ENCODE assay signal across 10 cellular contexts in the genomic region with DNA sequence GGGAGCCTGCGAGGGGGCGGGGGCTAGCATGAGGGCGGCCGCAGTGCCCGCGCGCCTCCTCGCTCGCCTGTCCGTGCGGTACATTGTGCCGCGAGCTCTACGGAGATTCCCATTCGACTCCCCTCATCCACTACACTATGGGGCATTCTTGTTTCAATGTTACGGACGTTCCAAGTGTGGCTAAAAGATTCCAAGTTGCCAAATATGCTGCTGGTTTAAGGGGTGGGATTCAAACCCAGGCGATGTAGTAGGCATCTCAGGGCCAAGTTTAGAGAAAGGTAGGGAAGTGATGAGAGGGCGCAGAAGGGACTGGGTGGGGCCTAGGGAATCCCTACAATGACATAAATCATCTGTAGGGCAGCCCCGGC. TPM values are rescaled to one million over a fixed set of nuclear protein-coding genes. Genes with fewer than 3 reads are reported as not detected.
DNase-seq lines count a peak whose midpoint lies in the region; ATAC-seq and TF ChIP-seq lines count a peak whose summit lies in the region.
"Had no signal": no experiment of that assay in that cellular context is flagged by ENCODE, and none has a peak within 500 bp of the region (broad histone marks: within the 10 kb centered on the region; RNA-seq: fewer than 3 reads in every experiment).

No MANE protein-coding gene starts in this region.

- no peak overlapping the region for H4K8ac ChIP-seq in mesenchymal stem cell (ENCODE audit: low read length)

- ATAC-seq in naive thymus-derived CD8-positive, alpha-beta T cell = no peak
- ATAC-seq in aorta (ENCODE audit: low FRiP score) = no peak
- ATAC-seq in HG03135 (IDR thresholded peaks at IDR 0.05; ENCODE audit: unreplicated experiment) = no peak

- no peak overlapping the region for H3K18ac ChIP-seq in mesenchymal stem cell (ENCODE audit: low read depth in 1 of 2, low read length in 2 of 2)

- H3K4me2 ChIP-seq in mesenchymal stem cell (ENCODE audit: low read length, poor library complexity, severe bottlenecking) = no peak overlapping the region

- no peak overlapping the region for H3K4ac ChIP-seq in mesenchymal stem cell (ENCODE audit: low read depth in 1 of 2, low read length in 2 of 2)

- intact Hi-C loops in dorsolateral prefrontal cortex (cut with DNase I) = no loop called here
- intact Hi-C loops in aorta (cut with DNase I) = no loop called here
- intact Hi-C loops in uterus (cut with DNase I; ENCODE audit: low total_unique reads) = no loop called here

- no peak overlapping the region for H2AFZ ChIP-seq in mesenchymal stem cell (ENCODE audit: low read depth, low read length)

- H3K9me3 Mint-ChIP-seq in naive thymus-derived CD8-positive, alpha-beta T cell = no peaks in the 10 kb centered on the region

- H3K27ac Mint-ChIP-seq in naive thymus-derived CD8-positive, alpha-beta T cell = no peak overlapping the region

- POLR2A ChIA-PET in naive thymus-derived CD8-positive, alpha-beta T cell (lab: Charles Lee) = interaction anchor here (0.6 kb wide), 1 partner anchor 679 kb away, joined by 6 read pairs; no protein-coding TSS in a partner anchor

- peak in 10 of 56 donors; percentile 9 to 49 (median 34) for TF ChIP-seq CTCF in dorsolateral prefrontal cortex (IDR thresholded peaks at IDR 0.05 in 54 of 56, conservative IDR thresholded peaks at IDR 0.05 in 2 of 56; ENCODE audit: low read depth in 1 of 56, partially characterized antibody in 56 of 56)
- no peak for TF ChIP-seq CTCF in uterus (IDR thresholded peaks at IDR 0.05)

- peak; percentile 45 for DNase-seq in COLO668 (lab: John Stamatoyannopoulos, UW; ENCODE audit: unreplicated experiment)
- DNase-seq in dorsolateral prefrontal cortex = no peak
- no peak for DNase-seq in naive thymus-derived CD8-positive, alpha-beta T cell
- DNase-seq in aorta = no peak
- no peak for DNase-seq in mesenchymal stem cell
- DNase-seq in uterus = no peak
- DNase-seq: sigmoid colon had no signal

- H3K27ac ChIP-seq in HUES64 (ENCODE audit: low read depth, low read length) (no peak overlapping the region), dorsolateral prefrontal cortex (no peak overlapping the region), aorta (ENCODE audit: low read depth in 1 of 2, low read length in 2 of 2) (no peak overlapping the region), mesenchymal stem cell (ENCODE audit: low read length, poor library complexity, severe bottlenecking) (no peak overlapping the region), uterus (no peak overlapping the region)
- H3K27ac ChIP-seq: sigmoid colon had no signal

- peak overlapping the region; percentile 0 to 82 (median 63) for H3K4me3 Mint-ChIP-seq in naive thymus-derived CD8-positive, alpha-beta T cell

- H3K4me3 ChIP-seq in HUES64 (ENCODE audit: low read length) (peak overlapping the region; percentile 57), dorsolateral prefrontal cortex (peak overlapping the region in 51 of 59 donors; percentile 10 to 64 (median 44)), aorta (ENCODE audit: low read length in 2 of 2) (no peak overlapping the region), mesenchymal stem cell (ENCODE audit: insufficient read depth in 1 of 2, low read depth in 1 of 2, low read length in 2 of 2) (no peak overlapping the region), uterus (no peak overlapping the region)

- H3K36me3 ChIP-seq in HUES64 (ENCODE audit: insufficient read depth, low read length) = no peaks in the 10 kb centered on the region
- H3K36me3 ChIP-seq in aorta (ENCODE audit: control insufficient read depth in 1 of 2, insufficient read depth in 2 of 2, low read length in 1 of 2) = no peaks in the 10 kb centered on the region
- no peaks in the 10 kb centered on the region for H3K36me3 ChIP-seq in mesenchymal stem cell (ENCODE audit: control insufficient read depth in 1 of 2, insufficient read depth in 2 of 2, low read depth in 1 of 2, low read length in 2 of 2)
- no peaks in the 10 kb centered on the region for H3K36me3 ChIP-seq in uterus
- H3K36me3 ChIP-seq: sigmoid colon had no signal

- 7% methylated on average over 20 of the region's 20 CpGs for WGBS in HUES64
- WGBS in aorta, 2 donors = 17 to 21% methylated on average over 13 to 20 of the region's 20 CpGs
- WGBS in mesenchymal stem cell = 8% methylated on average over 15 of the region's 20 CpGs

- no peak overlapping the region for H2BK15ac ChIP-seq in mesenchymal stem cell (ENCODE audit: low read depth, poor library complexity, severe bottlenecking)

- peaks cover 32 to 90% (median 76%) of the 10 kb centered on the region in 5 donors for H3K27me3 Mint-ChIP-seq in naive thymus-derived CD8-positive, alpha-beta T cell

- no peak overlapping the region for H2BK120ac ChIP-seq in mesenchymal stem cell (ENCODE audit: low read depth, low read length)

- H3K27me3 ChIP-seq in HUES64 (ENCODE audit: insufficient read depth, low read length) = peaks cover 93% of the 10 kb centered on the region
- H3K27me3 ChIP-seq in dorsolateral prefrontal cortex = peaks cover 0 to 71% (median 35%) of the 10 kb centered on the region in 45 donors
- H3K27me3 ChIP-seq in aorta (ENCODE audit: control insufficient read depth in 1 of 2, insufficient read depth in 2 of 2, low read length in 1 of 2) = no peaks in the 10 kb centered on the region
- H3K27me3 ChIP-seq in mesenchymal stem cell (ENCODE audit: control insufficient read depth in 1 of 2, insufficient read depth in 1 of 2, low read length in 2 of 2) = peaks cover 76 to 84% of the 10 kb centered on the region in 2 experiments
- peaks cover 19 to 33% of the 10 kb centered on the region in 2 donors for H3K27me3 ChIP-seq in uterus

- H3K36me3 Mint-ChIP-seq in naive thymus-derived CD8-positive, alpha-beta T cell = peaks cover 0 to 4% (median 0%) of the 10 kb centered on the region in 3 donors

- no peak overlapping the region for H3K9ac ChIP-seq in HUES64 (ENCODE audit: low read depth, low read length)
- H3K9ac ChIP-seq in mesenchymal stem cell (ENCODE audit: low read length) = no peak overlapping the region

- no peak overlapping the region for H3K23ac ChIP-seq in mesenchymal stem cell (ENCODE audit: low read length in 2 of 2)

- no peak overlapping the region for H2BK5ac ChIP-seq in mesenchymal stem cell (ENCODE audit: low read depth, low read length, poor library complexity, severe bottlenecking)

- no peak for TF ChIP-seq POLR2A in uterus (IDR thresholded peaks at IDR 0.05)

- H3K4me1 ChIP-seq in HUES64 (ENCODE audit: insufficient read depth, low read length) = peaks cover 17% of the 10 kb centered on the region; the same call in 1 of the 2 replicates
- no peaks in the 10 kb centered on the region for H3K4me1 ChIP-seq in aorta (ENCODE audit: control insufficient read depth in 1 of 2, insufficient read depth in 2 of 2, low read length in 2 of 2)
- H3K4me1 ChIP-seq in mesenchymal stem cell (ENCODE audit: control insufficient read depth, insufficient read depth, low read depth, low read length) = peaks cover 19% of the 10 kb centered on the region
- H3K4me1 ChIP-seq in uterus = peaks cover 0 to 18% of the 10 kb centered on the region in 2 donors

- no peak overlapping the region for H3K14ac ChIP-seq in mesenchymal stem cell (ENCODE audit: low read length in 2 of 2)

- no peak overlapping the region for H2BK12ac ChIP-seq in mesenchymal stem cell (ENCODE audit: low read length in 2 of 2)

- H2AK5ac ChIP-seq in mesenchymal stem cell (ENCODE audit: low read length, severe bottlenecking) = no peak overlapping the region

- H3K4me1 Mint-ChIP-seq in naive thymus-derived CD8-positive, alpha-beta T cell = peaks cover 9 to 23% (median 16%) of the 10 kb centered on the region in 4 donors

- H3K79me1 ChIP-seq in mesenchymal stem cell (replicated peaks; ENCODE audit: low read length, poor library complexity, severe bottlenecking) = no peaks in the 10 kb centered on the region

- no peaks in the 10 kb centered on the region for H3K9me3 ChIP-seq in HUES64 (ENCODE audit: insufficient read depth, low read depth, low read length)
- H3K9me3 ChIP-seq in aorta (ENCODE audit: control insufficient read depth, low read length) = no peaks in the 10 kb centered on the region
- peaks cover 3% of the 10 kb centered on the region for H3K9me3 ChIP-seq in mesenchymal stem cell (ENCODE audit: control insufficient read depth, low read length)
- H3K9me3 ChIP-seq in uterus = no peaks in the 10 kb centered on the region
- H3K9me3 ChIP-seq: sigmoid colon had no signal

- no peak overlapping the region for H4K91ac ChIP-seq in mesenchymal stem cell (ENCODE audit: low read length)

RNA-seq across cellular contexts. Expression of a gene that starts 10.0 kb away (rescaled TPM):
- polyA plus RNA-seq in HUES64 (2013, experiment 1 of 2) = not detected
- not detected for polyA plus RNA-seq in HUES64 (2013, experiment 2 of 2)
- total RNA-seq in dorsolateral prefrontal cortex (1 to 10 TPM in 65 of 120 experiments, under 1 TPM in 14, not detected in 41; 0.57 to 5.4 (median 1.4) TPM), aorta (not detected), uterus (not detected)
- not detected for total RNA-seq in naive thymus-derived CD8-positive, alpha-beta T cell
- polyA plus RNA-seq in naive thymus-derived CD8-positive, alpha-beta T cell = not detected
- polyA plus RNA-seq in aorta = not detected
- not detected for polyA plus RNA-seq in mesenchymal stem cell (2013, experiment 1 of 2)
- polyA plus RNA-seq in mesenchymal stem cell (2013, experiment 2 of 2) = not detected
- total RNA-seq: sigmoid colon; T-helper 1 cell treated with Interleukin-12 subunit alpha and Interleukin-12 subunit beta and Interleukin-4 antibody, amounts not matched to agents 30 ng/mL and 1 ng/mL, for 36 hours had no signal

RNA-seq across cellular contexts. Expression of a gene that starts 18.3 kb away (rescaled TPM):
- polyA plus RNA-seq in HUES64 (2013, experiment 1 of 2) = not detected
- not detected for polyA plus RNA-seq in HUES64 (2013, experiment 2 of 2)
- total RNA-seq in dorsolateral prefrontal cortex (1 to 10 TPM in 7 of 120 experiments, under 1 TPM in 55, not detected in 58; 0.23 to 2.2 (median 0.44) TPM), aorta (not detected), uterus (not detected)
- total RNA-seq in naive thymus-derived CD8-positive, alpha-beta T cell = not detected
- polyA plus RNA-seq in naive thymus-derived CD8-positive, alpha-beta T cell = not detected
- polyA plus RNA-seq in aorta = 1 to 10 TPM in 1 of 2 donors, not detected in 1; 1.9 TPM
- polyA plus RNA-seq in mesenchymal stem cell (2013, experiment 1 of 2) = not detected
- polyA plus RNA-seq in mesenchymal stem cell (2013, experiment 2 of 2) = not detected
- total RNA-seq: T-helper 1 cell treated with Interleukin-12 subunit alpha and Interleukin-12 subunit beta and Interleukin-4 antibody, amounts not matched to agents 30 ng/mL and 1 ng/mL, for 36 hours had no signal

RNA-seq across cellular contexts. Expression of a gene that starts 38.1 kb away (rescaled TPM):
- 0.15 TPM for polyA plus RNA-seq in HUES64 (2013, experiment 1 of 2)
- polyA plus RNA-seq in HUES64 (2013, experiment 2 of 2) = 0.57 TPM
- total RNA-seq in dorsolateral prefrontal cortex (1 to 10 TPM in 109 of 120 experiments, under 1 TPM in 11; 0.48 to 4.0 (median 1.8) TPM), aorta (not detected), uterus (1 to 10 TPM in 3 of 4 donors, under 1 TPM in 1; 0.21 to 3.5 (median 1.9) TPM)
- total RNA-seq in naive thymus-derived CD8-positive, alpha-beta T cell = not detected
- polyA plus RNA-seq in naive thymus-derived CD8-positive, alpha-beta T cell = under 1 TPM in 1 of 3 donors, not detected in 2; 0.23 TPM
- under 1 TPM in 1 of 2 donors, not detected in 1; 0.15 TPM for polyA plus RNA-seq in aorta
- 0.01 TPM for polyA plus RNA-seq in mesenchymal stem cell (2013, experiment 1 of 2)
- polyA plus RNA-seq in mesenchymal stem cell (2013, experiment 2 of 2) = not detected
- total RNA-seq: sigmoid colon; T-helper 1 cell treated with Interleukin-12 subunit alpha and Interleukin-12 subunit beta and Interleukin-4 antibody, amounts not matched to agents 30 ng/mL and 1 ng/mL, for 36 hours had no signal

RNA-seq across cellular contexts. Expression of a gene that starts 43.8 kb away (rescaled TPM):
- 0.35 TPM for polyA plus RNA-seq in HUES64 (2013, experiment 1 of 2)
- polyA plus RNA-seq in HUES64 (2013, experiment 2 of 2) = 0.38 TPM
- total RNA-seq in dorsolateral prefrontal cortex (10 to 100 TPM; 19.1 to 99.0 (median 62.6) TPM), aorta (not detected), uterus (not detected)
- not detected for total RNA-seq in naive thymus-derived CD8-positive, alpha-beta T cell
- not detected for polyA plus RNA-seq in naive thymus-derived CD8-positive, alpha-beta T cell
- not detected for polyA plus RNA-seq in aorta
- polyA plus RNA-seq in mesenchymal stem cell (2013, experiment 1 of 2) = 0.03 TPM
- not detected for polyA plus RNA-seq in mesenchymal stem cell (2013, experiment 2 of 2)
- total RNA-seq: T-helper 1 cell treated with Interleukin-12 subunit alpha and Interleukin-12 subunit beta and Interleukin-4 antibody, amounts not matched to agents 30 ng/mL and 1 ng/mL, for 36 hours had no signal

RNA-seq across cellular contexts. Expression of a gene that starts 57.5 kb away (rescaled TPM):
- 0.75 TPM for polyA plus RNA-seq in HUES64 (2013, experiment 1 of 2)
- polyA plus RNA-seq in HUES64 (2013, experiment 2 of 2) = 0.82 TPM
- total RNA-seq in dorsolateral prefrontal cortex = under 1 TPM in 33 of 120 experiments, not detected in 87; 0.22 to 0.96 (median 0.31) TPM
- total RNA-seq in naive thymus-derived CD8-positive, alpha-beta T cell = not detected
- polyA plus RNA-seq in naive thymus-derived CD8-positive, alpha-beta T cell = not detected
- not detected for total RNA-seq in aorta
- polyA plus RNA-seq in aorta = 1 to 10 TPM in 1 of 2 donors, under 1 TPM in 1; 0.05 to 2.0 TPM
- not detected for polyA plus RNA-seq in mesenchymal stem cell (2013, experiment 1 of 2)
- not detected for polyA plus RNA-seq in mesenchymal stem cell (2013, experiment 2 of 2)
- under 1 TPM in 1 of 4 donors, not detected in 3; 0.83 TPM for total RNA-seq in uterus
- total RNA-seq: sigmoid colon; T-helper 1 cell treated with Interleukin-12 subunit alpha and Interleukin-12 subunit beta and Interleukin-4 antibody, amounts not matched to agents 30 ng/mL and 1 ng/mL, for 36 hours had no signal

Comparison
In these comparisons a context has a peak if more than half of its experiments do, and no peak if none do; other contexts are left out.
1. H3K4me3 ChIP-seq: peak in HUES64 (single experiment) and dorsolateral prefrontal cortex (51 of 59); none in aorta (0 of 2), mesenchymal stem cell (0 of 2) and uterus (0 of 2).